8 cellular contexts compared by ENCODE assay signal in the genomic region with DNA sequence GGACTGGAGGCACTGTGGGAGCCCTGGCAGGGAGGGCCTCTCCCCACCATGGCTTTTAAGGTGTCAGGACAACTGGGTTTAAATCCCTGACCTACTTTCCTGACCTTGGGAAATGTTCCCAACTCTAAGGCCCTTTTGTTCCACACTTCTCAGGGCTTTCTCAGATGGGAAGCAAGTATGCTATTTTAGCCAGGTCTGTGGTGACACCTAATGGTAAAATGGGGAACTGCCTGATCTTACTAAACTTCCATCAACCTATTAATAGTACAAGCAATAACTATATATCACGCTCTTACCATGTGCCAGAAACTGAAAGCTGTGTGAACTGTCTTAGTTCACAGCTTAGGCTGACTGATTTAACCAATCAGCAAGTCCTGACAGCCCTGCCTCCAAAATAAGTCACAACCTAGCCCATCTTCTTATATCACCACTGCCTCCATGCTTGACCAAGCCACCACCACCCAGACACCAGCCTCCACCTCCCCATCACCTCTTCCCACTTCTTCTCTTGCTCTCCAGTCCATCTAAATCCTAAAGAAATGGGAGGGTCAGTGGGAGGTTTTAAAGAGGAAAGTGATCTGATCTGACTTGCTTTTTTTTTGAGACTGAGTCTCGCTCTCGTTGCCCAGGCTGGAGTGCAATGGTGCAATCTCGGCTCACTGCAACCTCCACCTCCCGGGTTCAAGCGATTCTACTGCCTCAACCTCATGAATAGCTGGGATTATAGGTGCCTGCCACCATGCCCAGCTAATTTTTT. TPM values are rescaled to one million over a fixed set of nuclear protein-coding genes. Genes with fewer than 3 reads are reported as not detected.
DNase-seq lines count a peak whose midpoint lies in the region; ATAC-seq and TF ChIP-seq lines count a peak whose summit lies in the region.

No MANE protein-coding gene starts in this region.

- H3K9me3 Mint-ChIP-seq in activated naive CD4-positive, alpha-beta T cell treated with anti-CD3 and anti-CD28 coated beads, Interleukin-2, amount 10 ng/mL, durations not matched to agents 7 days and 5 days, result no peaks in the 10 kb centered on the region

- H3K4me3 Mint-ChIP-seq in activated naive CD4-positive, alpha-beta T cell treated with anti-CD3 and anti-CD28 coated beads, Interleukin-2, amount 10 ng/mL, durations not matched to agents 7 days and 5 days, result no peak overlapping the region

- H3K27ac Mint-ChIP-seq in activated naive CD4-positive, alpha-beta T cell treated with anti-CD3 and anti-CD28 coated beads, Interleukin-2, amount 10 ng/mL, durations not matched to agents 7 days and 5 days, result no peak overlapping the region

- H3K36me3 Mint-ChIP-seq in activated naive CD4-positive, alpha-beta T cell treated with anti-CD3 and anti-CD28 coated beads, Interleukin-2, amount 10 ng/mL, durations not matched to agents 7 days and 5 days, result no peaks in the 10 kb centered on the region

- peaks cover 5% of the 10 kb centered on the region for H3K4me1 Mint-ChIP-seq in activated naive CD4-positive, alpha-beta T cell treated with anti-CD3 and anti-CD28 coated beads, Interleukin-2, amount 10 ng/mL, durations not matched to agents 7 days and 5 days

- no peak for TF ChIP-seq POLR2A in ovary (IDR thresholded peaks at IDR 0.05)

- TF ChIP-seq EP300 in ovary (IDR thresholded peaks at IDR 0.05), result no peak

- H3K27ac ChIP-seq in ovary, result no peak overlapping the region

- H3K36me3 ChIP-seq in ovary, result no peaks in the 10 kb centered on the region

- peak; percentile 9 for DNase-seq in GF-D8 (lab: John Stamatoyannopoulos, UW)
- peak; percentile 66 for DNase-seq in H4 (ENCODE audit: low spot score)
- peak; percentile 70 for DNase-seq in LoVo (ENCODE audit: low spot score)
- peak; percentile 93 for DNase-seq in OCI-M1 (lab: John Stamatoyannopoulos, UW)
- DNase-seq in activated naive CD4-positive, alpha-beta T cell treated with anti-CD3 and anti-CD28 coated beads, Interleukin-2, amount 10 ng/mL, durations not matched to agents 7 days and 5 days, result peak; percentile 63
- peak; percentile 78 for DNase-seq in globus pallidus (ENCODE audit: low spot score)
- DNase-seq in ovary, result peak; percentile 30 to 61 (median 34)

- WGBS in ovary, 3 donors, result 62 to 73% (median 62%) methylated on average over 6 of the region's 6 CpGs

- intact Hi-C loops in ovary (cut with DNase I), result loop anchor here (5.0 kb wide), 4 partner anchors 127 to 337 kb away; no protein-coding TSS in a partner anchor

- no peak overlapping the region for H3K4me3 ChIP-seq in ovary

- H3K27me3 Mint-ChIP-seq in activated naive CD4-positive, alpha-beta T cell treated with anti-CD3 and anti-CD28 coated beads, Interleukin-2, amount 10 ng/mL, durations not matched to agents 7 days and 5 days, result peaks cover 11% of the 10 kb centered on the region

- peak; percentile 49 to 94 (median 91) for TF ChIP-seq CTCF in ovary (IDR thresholded peaks at IDR 0.05)

- H3K9me3 ChIP-seq in ovary, result no peaks in the 10 kb centered on the region

- H3K27me3 ChIP-seq in ovary, result no peaks in the 10 kb centered on the region

- CTCF ChIA-PET in activated naive CD4-positive, alpha-beta T cell treated with anti-CD3 and anti-CD28 coated beads, Interleukin-2, amount 10 ng/mL, durations not matched to agents 7 days and 5 days (lab: Charles Lee), result interaction anchor here (0.6 to 2.4 kb wide), 12 partner anchors 143 to 343 kb away, joined by 3 to 19 read pairs (median 6); no protein-coding TSS in a partner anchor

- no peaks in the 10 kb centered on the region for H3K4me1 ChIP-seq in ovary (ENCODE audit: insufficient read depth)

- no peak for ATAC-seq in GM19455 (IDR thresholded peaks at IDR 0.05; ENCODE audit: unreplicated experiment)

RNA-seq across cellular contexts. Expression of gene BLCAP, which starts 6.9 kb away (rescaled TPM):
- total RNA-seq in H4 (2014; rRNA removed; shearing (Covaris generic)), result 37.1 and 50.3 TPM in 2 replicates
- 100 to 1,000 TPM in 1 of 7 donors, 10 to 100 TPM in 6; 27.7 to 147 (median 62.0) TPM for total RNA-seq in ovary
- 10 to 100 TPM; 60.2 to 87.5 TPM for polyA plus RNA-seq in ovary

RNA-seq across cellular contexts. Expression of gene NNAT, which starts 13.5 kb away (rescaled TPM):
- not detected in 2 replicates for total RNA-seq in H4 (2014; rRNA removed; shearing (Covaris generic))
- 1 to 10 TPM in 1 of 7 donors, under 1 TPM in 4, not detected in 2; 0.25 to 4.7 (median 0.45) TPM for total RNA-seq in ovary
- polyA plus RNA-seq in ovary, result under 1 TPM; 0.30 to 0.69 TPM

Comparison
In these comparisons a context has a peak if more than half of its experiments do, and no peak if none do; other contexts are left out.
1. DNase-seq: peak in every context shown above with its lines; median percentile 93 in OCI-M1; 78 in globus pallidus; 70 in LoVo; 66 in H4; 63 in activated naive CD4-positive, alpha-beta T cell treated with anti-CD3 and anti-CD28 coated beads, Interleukin-2, amount 10 ng/mL, durations not matched to agents 7 days and 5 days; 34 in ovary; 9 in GF-D8.